ENCODE assay signal across 10 cellular contexts in the genomic region with DNA sequence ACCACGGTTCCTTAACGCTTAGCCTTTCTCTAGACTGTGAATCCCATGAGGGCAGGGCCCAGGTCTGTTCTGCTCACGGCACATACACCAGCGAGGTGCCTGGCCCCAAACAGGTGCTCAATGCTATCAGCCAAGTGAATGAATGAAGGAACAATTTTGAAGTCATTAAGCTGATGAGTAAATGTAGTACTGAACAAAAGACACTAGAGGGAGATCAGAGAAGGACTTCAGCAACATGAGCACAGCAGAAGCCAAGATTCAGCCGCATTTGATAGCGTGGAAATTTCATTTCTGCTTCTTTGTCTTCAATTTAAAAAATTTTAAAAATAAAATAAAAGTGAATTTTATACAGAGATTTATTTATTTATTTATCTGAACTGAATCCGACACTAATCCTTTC. TPM values are rescaled to one million over a fixed set of nuclear protein-coding genes. Genes with fewer than 3 reads are reported as not detected.
DNase-seq lines count a peak whose midpoint lies in the region; ATAC-seq, FAIRE-seq and TF ChIP-seq lines count a peak whose summit lies in the region.
"Had no signal": no experiment of that assay in that cellular context is flagged by ENCODE, and none has a peak within 500 bp of the region (broad histone marks: within the 10 kb centered on the region; RNA-seq: fewer than 3 reads in every experiment).

No MANE protein-coding gene starts in this region.

- H3K36me3 ChIP-seq in MM.1S (replicated peaks; ENCODE audit: insufficient read depth, low read length) (no peaks in the 10 kb centered on the region), bronchial epithelial cell (ENCODE audit: control insufficient read depth, insufficient read depth, low read length) (no peaks in the 10 kb centered on the region), neural cell (ENCODE audit: insufficient read depth, low read length) (no peaks in the 10 kb centered on the region)
- H3K36me3 ChIP-seq: neutrophil had no signal

- no peaks in the 10 kb centered on the region for H3K9me2 ChIP-seq in MM.1S (replicated peaks; ENCODE audit: insufficient read depth, low read length)
- no peaks in the 10 kb centered on the region for H3K9me2 ChIP-seq in neural cell (ENCODE audit: insufficient read depth, low read length)

- peak; percentile 36 for TF ChIP-seq CTCF in GM12864 (IDR thresholded peaks at IDR 0.05; ENCODE audit: low read depth, low read length, missing control alignments)
- peak; percentile 23 for TF ChIP-seq CTCF in MM.1S (IDR thresholded peaks at IDR 0.05; ENCODE audit: low read length)
- TF ChIP-seq CTCF in bronchial epithelial cell (IDR thresholded peaks at IDR 0.05; ENCODE audit: insufficient read depth, low read length, severe bottlenecking), result peak; percentile 22
- TF ChIP-seq CTCF in neural cell (IDR thresholded peaks at IDR 0.05; ENCODE audit: poor library complexity, severe bottlenecking), result peak; percentile 39

- H3K27ac ChIP-seq in MM.1S (ENCODE audit: low read length) (no peak overlapping the region), neural cell (ENCODE audit: low read length) (no peak overlapping the region)
- H3K27ac ChIP-seq: neutrophil had no signal

- no peak overlapping the region for H3K9ac ChIP-seq in MM.1S (ENCODE audit: low read length)
- H3K9ac ChIP-seq in neural cell (ENCODE audit: low read length), result no peak overlapping the region

- H3K27me3 ChIP-seq in MM.1S (replicated peaks; ENCODE audit: insufficient read depth, low read length), result no peaks in the 10 kb centered on the region
- no peaks in the 10 kb centered on the region for H3K27me3 ChIP-seq in bronchial epithelial cell (ENCODE audit: control insufficient read depth, insufficient read depth, low read length)
- no peaks in the 10 kb centered on the region for H3K27me3 ChIP-seq in neural cell (ENCODE audit: insufficient read depth, low read depth, low read length)
- H3K27me3 ChIP-seq: neutrophil had no signal

- TF ChIP-seq EP300 in neural cell (conservative IDR thresholded peaks at IDR 0.05; ENCODE audit: poor library complexity, severe bottlenecking), result no peak

- no peaks in the 10 kb centered on the region for H3K4me1 ChIP-seq in MM.1S (ENCODE audit: low read length)

- no peaks in the 10 kb centered on the region for H3K79me2 ChIP-seq in MM.1S (ENCODE audit: low read length)
- H3K79me2 ChIP-seq in neural cell (replicated peaks; ENCODE audit: insufficient read depth, low read length), result no peaks in the 10 kb centered on the region

- H3K4me2 ChIP-seq in MM.1S (ENCODE audit: low read depth, low read length) (no peak overlapping the region), neural cell (ENCODE audit: low read length) (no peak overlapping the region)

- ATAC-seq in GM19035 (IDR thresholded peaks at IDR 0.05; ENCODE audit: unreplicated experiment), result no peak

- H3F3A ChIP-seq in MM.1S (ENCODE audit: insufficient read depth, low read length), result no peaks in the 10 kb centered on the region
- no peaks in the 10 kb centered on the region for H3F3A ChIP-seq in neural cell (ENCODE audit: insufficient read depth, low read length, poor library complexity, severe bottlenecking)

- H3K4me3 ChIP-seq in GM12864 (ENCODE audit: low read depth, low read length), result no peak overlapping the region
- H3K4me3 ChIP-seq in MM.1S (ENCODE audit: low read length), result no peak overlapping the region
- no peak overlapping the region for H3K4me3 ChIP-seq in bronchial epithelial cell (ENCODE audit: low read depth, low read length)
- no peak overlapping the region for H3K4me3 ChIP-seq in neural cell (ENCODE audit: low read length)

- TF ChIP-seq RAD21 in neural cell (conservative IDR thresholded peaks at IDR 0.05), result peak; percentile 49

- no peak for DNase-seq in GM12864 (ENCODE audit: low read depth)
- DNase-seq in MM.1S, result peak; percentile 24
- peak; percentile 1 for DNase-seq in bronchial epithelial cell (ENCODE audit: low read depth)
- no peak for DNase-seq in stimulated activated CD4-positive, alpha-beta T cell treated with anti-CD3 and anti-CD28 coated beads, Interleukin-1b, Interleukin-23, amount 100 ng/mL, for 48 hours
- DNase-seq in G401 (ENCODE audit: low spot score), result no peak
- no peak for DNase-seq in DMS79 (lab: John Stamatoyannopoulos, UW)
- DNase-seq: activated CD8-positive, alpha-beta memory T cell treated with anti-CD3 and anti-CD28 coated beads, Interleukin-2, amount 50 U/mL, for 4 hours had no signal

- in situ Hi-C loops in G401 (cut with HindIII; ENCODE audit: low sequenced_read_pairs), result no loop called here

- H2AFZ ChIP-seq in MM.1S (ENCODE audit: low read length) (no peak overlapping the region), neural cell (ENCODE audit: low read depth, low read length) (no peak overlapping the region)

- H3K9me3 ChIP-seq in MM.1S (replicated peaks; ENCODE audit: insufficient read depth, low read length), result no peaks in the 10 kb centered on the region
- H3K9me3 ChIP-seq in neural cell (ENCODE audit: low read length), result peaks cover 4% of the 10 kb centered on the region
- H3K9me3 ChIP-seq: neutrophil had no signal

- H4K20me1 ChIP-seq in MM.1S (ENCODE audit: insufficient read depth, low read length) (no peaks in the 10 kb centered on the region), neural cell (ENCODE audit: insufficient read depth) (no peaks in the 10 kb centered on the region)

- no peak for FAIRE-seq in bronchial epithelial cell (lab: Jason Lieb, UNC)

TF ChIP-seq in neural cell, 6 proteins besides CTCF, POLR2A, EP300 and RAD21:
- TF ChIP-seq TAF1 (IDR thresholded peaks at IDR 0.05; ENCODE audit: low read depth) (no peak), SMC3 (conservative IDR thresholded peaks at IDR 0.05; ENCODE audit: poor library complexity) (peak; percentile 58)

RNA-seq across cellular contexts. Expression of gene MYO16, which starts 20.1 kb away (rescaled TPM):
- total RNA-seq in bronchial epithelial cell, result not detected in 2 replicates
- polyA plus RNA-seq in neural cell, result 2.0 and 2.5 TPM in 2 replicates
- polyA minus RNA-seq in neural cell, result 27.5 and 30.0 TPM in 2 replicates
- not detected in 2 replicates for total RNA-seq in G401 (2014; rRNA removed; shearing (Covaris generic))

Comparison
In these comparisons a context has a peak if more than half of its experiments do, and no peak if none do; other contexts are left out.
1. DNase-seq: peak in MM.1S (single experiment) and bronchial epithelial cell (single experiment); none in GM12864 (single experiment), stimulated activated CD4-positive, alpha-beta T cell treated with anti-CD3 and anti-CD28 coated beads, Interleukin-1b, Interleukin-23, amount 100 ng/mL, for 48 hours (single experiment), G401 (single experiment) and DMS79 (single experiment).
2. Peak in every context shown above with its lines, with median percentiles within 50 percentile points of each other: CTCF ChIP-seq.